In the genomic region with DNA sequence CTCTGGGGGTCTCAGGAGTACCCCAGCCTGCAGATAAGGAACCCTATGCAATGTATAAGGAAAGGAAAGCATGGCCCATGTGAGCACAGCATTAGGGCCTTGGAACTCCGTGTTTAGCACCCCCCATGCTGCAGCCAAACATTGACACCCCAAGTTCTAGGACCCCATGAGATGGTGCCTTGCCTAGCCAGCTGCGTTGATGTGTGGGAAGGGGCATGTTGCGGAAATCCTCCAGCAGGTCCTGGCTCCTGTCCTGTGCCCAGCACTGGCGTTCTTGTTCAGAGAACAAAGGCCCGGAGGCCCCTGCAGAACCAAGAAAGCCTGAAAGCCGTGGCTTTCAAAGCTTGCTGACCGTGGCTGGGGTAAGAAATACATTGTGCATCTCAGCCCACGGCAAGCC, we compare ENCODE assay signal across 29 cellular contexts.
"Had no signal": no experiment of that assay in that cellular context is flagged by ENCODE, and none has a peak within 500 bp of the region (broad histone marks: within the 10 kb centered on the region; RNA-seq: fewer than 3 reads in every experiment).

No MANE protein-coding gene starts in this region.

- H3K36me3 ChIP-seq: ascending aorta, breast epithelium, cardiac muscle cell, esophagus muscularis mucosa, gastrocnemius medialis had no signal

- H3K4me3 ChIP-seq: ascending aorta, breast epithelium, cardiac muscle cell, coronary artery, dorsolateral prefrontal cortex, esophagus muscularis mucosa, gastrocnemius medialis had no signal

- DNase-seq: activated CD4-positive, alpha-beta memory T cell treated with anti-CD3 and anti-CD28 coated beads for 36 hours; activated CD4-positive, alpha-beta T cell treated with anti-CD3 and anti-CD28 coated beads for 36 hours; activated CD4-positive, alpha-beta T cell treated with anti-CD3 and anti-CD28 coated beads, Interleukin-2, amount 10 ng/mL, durations not matched to agents 24 days and 14 days; activated CD4-positive, CD25-positive, alpha-beta regulatory T cell; activated CD4-positive, CD25-positive, alpha-beta regulatory T cell treated with anti-CD3 and anti-CD28 coated beads, Interleukin-2, amount 50 U/mL, for 72 hours; activated CD8-positive, alpha-beta memory T cell treated with anti-CD3 and anti-CD28 coated beads, Interleukin-2, amount 10 ng/mL, durations not matched to agents 7 days and 5 days; activated CD8-positive, alpha-beta memory T cell treated with anti-CD3 and anti-CD28 coated beads, Interleukin-2, amount 50 U/mL, for 4 hours; activated CD8-positive, alpha-beta T cell treated with anti-CD3 and anti-CD28 coated beads, Interleukin-2, amount 10 ng/mL, durations not matched to agents 7 days and 5 days; activated effector memory CD4-positive, alpha-beta T cell treated with Interleukin-2 at 50 U/mL for 16 hours; activated gamma-delta T cell treated with Interleukin-2 at 50 U/mL for 16 hours; activated naive CD4-positive, alpha-beta T cell treated with Interleukin-2 at 50 U/mL for 16 hours; activated naive CD8-positive, alpha-beta T cell treated with anti-CD3 and anti-CD28 coated beads, Interleukin-2, amount 10 ng/mL, durations not matched to agents 7 days and 5 days; activated T-cell treated with anti-CD3 and anti-CD28 coated beads, Interleukin-2, amount 50 U/mL, for 1 hour; central memory CD4-positive, alpha-beta T cell; effector memory CD4-positive, alpha-beta T cell; erythroblast; foreskin keratinocyte; gastrocnemius medialis; glutamatergic neuron; T-helper 2 cell had no signal

- H3K4me1 Mint-ChIP-seq: activated CD4-positive, alpha-beta T cell treated with anti-CD3 and anti-CD28 coated beads, Interleukin-2, amount 10 ng/mL, durations not matched to agents 24 days and 14 days; activated naive CD8-positive, alpha-beta T cell treated with anti-CD3 and anti-CD28 coated beads, Interleukin-2, amount 10 ng/mL, durations not matched to agents 7 days and 5 days; activated T-helper 17 cell treated with anti-CD3 and anti-CD28 coated beads, Interleukin-2, amount 50 U/mL, for 72 hours had no signal

- H3K9me3 Mint-ChIP-seq: activated CD4-positive, alpha-beta memory T cell treated with anti-CD3 and anti-CD28 coated beads for 36 hours; activated CD4-positive, alpha-beta T cell treated with anti-CD3 and anti-CD28 coated beads, Interleukin-2, amount 10 ng/mL, durations not matched to agents 24 days and 14 days; activated naive CD4-positive, alpha-beta T cell treated with anti-CD3 and anti-CD28 coated beads, Interleukin-2, amount 50 U/mL, for 72 hours; activated naive CD8-positive, alpha-beta T cell treated with anti-CD3 and anti-CD28 coated beads, Interleukin-2, amount 10 ng/mL, durations not matched to agents 7 days and 5 days; activated T-helper 17 cell treated with anti-CD3 and anti-CD28 coated beads, Interleukin-2, amount 50 U/mL, for 72 hours; dendritic cell treated with granulocyte-macrophage colony-stimulating factor and Interleukin-4, amounts not matched to agents 40 ng/mL and 50 ng/mL, for 4 days had no signal

- H3K27ac Mint-ChIP-seq: activated CD4-positive, alpha-beta memory T cell treated with anti-CD3 and anti-CD28 coated beads for 36 hours; activated CD4-positive, alpha-beta T cell treated with anti-CD3 and anti-CD28 coated beads for 36 hours; activated CD4-positive, alpha-beta T cell treated with anti-CD3 and anti-CD28 coated beads, Interleukin-2, amount 10 ng/mL, durations not matched to agents 24 days and 14 days; activated CD8-positive, alpha-beta memory T cell treated with anti-CD3 and anti-CD28 coated beads, Interleukin-2, amount 10 ng/mL, durations not matched to agents 7 days and 5 days; activated CD8-positive, alpha-beta T cell treated with anti-CD3 and anti-CD28 coated beads, Interleukin-2, amount 10 ng/mL, durations not matched to agents 7 days and 5 days; activated naive CD4-positive, alpha-beta T cell treated with anti-CD3 and anti-CD28 coated beads, Interleukin-2, amount 50 U/mL, for 72 hours; activated naive CD8-positive, alpha-beta T cell treated with anti-CD3 and anti-CD28 coated beads, Interleukin-2, amount 10 ng/mL, durations not matched to agents 7 days and 5 days; activated T-helper 17 cell treated with anti-CD3 and anti-CD28 coated beads, Interleukin-2, amount 50 U/mL, for 72 hours; dendritic cell treated with granulocyte-macrophage colony-stimulating factor and Interleukin-4, amounts not matched to agents 40 ng/mL and 50 ng/mL, for 4 days had no signal

- H3K36me3 Mint-ChIP-seq: activated CD4-positive, alpha-beta memory T cell treated with anti-CD3 and anti-CD28 coated beads for 36 hours; activated naive CD4-positive, alpha-beta T cell treated with anti-CD3 and anti-CD28 coated beads, Interleukin-2, amount 50 U/mL, for 72 hours; activated naive CD8-positive, alpha-beta T cell treated with anti-CD3 and anti-CD28 coated beads, Interleukin-2, amount 10 ng/mL, durations not matched to agents 7 days and 5 days had no signal

- H3K4me1 ChIP-seq: foreskin keratinocyte, gastrocnemius medialis had no signal

- ATAC-seq: activated CD4-positive, alpha-beta T cell treated with anti-CD3 and anti-CD28 coated beads for 36 hours; activated CD8-positive, alpha-beta memory T cell treated with anti-CD3 and anti-CD28 coated beads, Interleukin-2, amount 10 ng/mL, durations not matched to agents 7 days and 5 days; activated CD8-positive, alpha-beta T cell treated with anti-CD3 and anti-CD28 coated beads, Interleukin-2, amount 10 ng/mL, durations not matched to agents 7 days and 5 days; activated naive CD4-positive, alpha-beta T cell treated with anti-CD3 and anti-CD28 coated beads, Interleukin-2, amount 50 U/mL, for 72 hours; activated T-helper 17 cell treated with anti-CD3 and anti-CD28 coated beads, Interleukin-2, amount 50 U/mL, for 72 hours; foreskin keratinocyte; gastrocnemius medialis had no signal

- H3K27ac ChIP-seq: ascending aorta, breast epithelium, cardiac muscle cell, coronary artery, dorsolateral prefrontal cortex, esophagus muscularis mucosa, foreskin keratinocyte, gastrocnemius medialis had no signal

- H3K4me3 Mint-ChIP-seq: activated CD4-positive, alpha-beta memory T cell treated with anti-CD3 and anti-CD28 coated beads for 36 hours; activated CD4-positive, alpha-beta T cell treated with anti-CD3 and anti-CD28 coated beads for 36 hours; activated CD4-positive, alpha-beta T cell treated with anti-CD3 and anti-CD28 coated beads, Interleukin-2, amount 10 ng/mL, durations not matched to agents 24 days and 14 days; activated CD8-positive, alpha-beta memory T cell treated with anti-CD3 and anti-CD28 coated beads, Interleukin-2, amount 10 ng/mL, durations not matched to agents 7 days and 5 days; activated CD8-positive, alpha-beta T cell treated with anti-CD3 and anti-CD28 coated beads, Interleukin-2, amount 10 ng/mL, durations not matched to agents 7 days and 5 days; activated naive CD8-positive, alpha-beta T cell treated with anti-CD3 and anti-CD28 coated beads, Interleukin-2, amount 10 ng/mL, durations not matched to agents 7 days and 5 days; activated T-helper 17 cell treated with anti-CD3 and anti-CD28 coated beads, Interleukin-2, amount 50 U/mL, for 72 hours; dendritic cell treated with granulocyte-macrophage colony-stimulating factor and Interleukin-4, amounts not matched to agents 40 ng/mL and 50 ng/mL, for 4 days had no signal

- H3K9me3 ChIP-seq: ascending aorta, breast epithelium, esophagus muscularis mucosa, gastrocnemius medialis had no signal
